In the genomic region with DNA sequence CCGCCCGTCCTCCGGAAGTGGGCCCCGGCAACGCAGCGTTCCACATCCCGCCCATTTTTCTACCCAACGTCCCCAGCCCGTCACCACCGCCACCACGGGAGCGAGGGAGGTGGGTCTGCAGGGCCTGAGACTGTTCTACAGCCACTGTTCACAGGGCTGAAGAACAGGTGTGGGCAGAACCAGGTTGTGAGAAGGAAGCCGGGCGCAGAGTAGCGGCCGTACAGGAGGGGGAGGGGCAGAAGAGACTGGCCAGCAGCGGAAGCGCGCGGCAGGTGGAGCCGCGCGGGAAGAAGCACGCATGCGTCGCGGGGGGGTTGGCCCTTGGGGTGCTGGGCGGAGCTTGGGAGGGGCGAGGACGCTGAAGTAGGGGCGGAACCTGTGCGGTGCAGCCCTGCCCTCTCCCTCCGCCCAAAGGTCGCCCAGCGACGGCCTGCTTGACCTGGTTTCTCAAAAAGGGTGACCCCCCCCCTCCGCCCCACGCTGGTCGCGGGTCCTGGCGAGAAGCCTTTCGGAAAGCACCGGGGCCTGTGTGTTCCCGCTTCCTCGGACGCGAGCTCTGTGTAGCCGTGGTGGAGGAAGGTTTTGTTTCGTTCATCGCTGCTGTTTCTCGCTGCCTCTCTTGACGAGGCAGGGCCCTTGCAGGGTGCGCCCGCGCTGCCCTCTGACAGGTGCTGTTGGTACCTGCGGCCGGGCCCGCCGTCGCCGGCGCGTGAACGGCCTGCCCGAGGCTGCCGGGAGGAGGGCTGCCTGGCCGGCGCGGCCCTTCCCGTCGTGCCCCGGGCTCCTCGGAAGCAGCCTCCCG, we compare ENCODE assay signal across 8 cellular contexts. TPM values are rescaled to one million over a fixed set of nuclear protein-coding genes. Genes with fewer than 3 reads are reported as not detected.
DNase-seq lines count a peak whose midpoint lies in the region; ATAC-seq and TF ChIP-seq lines count a peak whose summit lies in the region.

No MANE protein-coding gene starts in this region.

- peak; percentile 84 for ATAC-seq in GM23338
- peak; percentile 91 to 94 for ATAC-seq in natural killer cell treated with Interleukin-12 subunit alpha and Interleukin-12 subunit beta and Interleukin-15 and Interleukin-18, amount 100 ng/mL, for 72 hours

- peak overlapping the region; percentile 98 for H3K27ac Mint-ChIP-seq in GM23338
- peak overlapping the region; percentile 99 for H3K27ac Mint-ChIP-seq in activated T-helper 2 cell treated with anti-CD3 and anti-CD28 coated beads, Interferon-gamma antibody, Interleukin-2, Interleukin-4, amounts not matched to agents 10 μg/mL and 5 μg/mL and 100 μg/mL, durations not matched to agents 14 hours and 24 hours and 36 hours
- peak overlapping the region; percentile 73 to 79 for H3K27ac Mint-ChIP-seq in natural killer cell treated with Interleukin-12 subunit alpha and Interleukin-12 subunit beta and Interleukin-15 and Interleukin-18, amount 100 ng/mL, for 72 hours

- H4K20me1 ChIP-seq in GM23338 (replicated peaks; ENCODE audit: insufficient read depth), result no peaks in the 10 kb centered on the region
- H4K20me1 ChIP-seq in Karpas-422 (ENCODE audit: insufficient read depth, low read depth, low read length), result peaks cover 5% of the 10 kb centered on the region; the same call in 1 of the 2 replicates

- peak overlapping the region; percentile 100 for H3K27ac ChIP-seq in GM23338 (ENCODE audit: low read depth)
- peak overlapping the region; percentile 89 for H3K27ac ChIP-seq in Karpas-422 (ENCODE audit: low read length)

- H3K4me3 ChIP-seq in GM23338 (peak overlapping the region; percentile 95), Karpas-422 (ENCODE audit: low read length) (peak overlapping the region; percentile 93), fibroblast of mammary gland (ENCODE audit: control insufficient read depth, low read depth, low read length) (peak overlapping the region; percentile 86)

- H3K27me3 ChIP-seq in GM23338 (ENCODE audit: insufficient read depth), result no peaks in the 10 kb centered on the region
- no peaks in the 10 kb centered on the region for H3K27me3 ChIP-seq in Karpas-422 (ENCODE audit: low read length)

- H3K9me2 ChIP-seq in GM23338 (ENCODE audit: insufficient read depth) (no peaks in the 10 kb centered on the region), Karpas-422 (replicated peaks; ENCODE audit: insufficient read depth, low read length) (no peaks in the 10 kb centered on the region)

- H3K4me1 ChIP-seq in GM23338 (ENCODE audit: insufficient read depth), result peaks cover 29% of the 10 kb centered on the region
- peaks cover 48% of the 10 kb centered on the region for H3K4me1 ChIP-seq in Karpas-422 (ENCODE audit: low read length)

- H2AFZ ChIP-seq in GM23338 (peak overlapping the region; percentile 98), Karpas-422 (ENCODE audit: low read length) (peak overlapping the region; percentile 98; the same call in 1 of the 2 replicates)

- peaks cover 8% of the 10 kb centered on the region; the same call in 1 of the 2 replicates for H3F3A ChIP-seq in GM23338 (replicated peaks; ENCODE audit: low read depth)

- TF ChIP-seq CTCF in GM23338 (conservative IDR thresholded peaks at IDR 0.05; ENCODE audit: low read depth in 2 of 2), result no peak
- TF ChIP-seq CTCF in fibroblast of mammary gland (conservative IDR thresholded peaks at IDR 0.05; ENCODE audit: control insufficient read depth, insufficient read depth, low read depth, low read length), result no peak

- no peaks in the 10 kb centered on the region for H3K9me3 ChIP-seq in Karpas-422 (ENCODE audit: low read length)

- H3K4me2 ChIP-seq in GM23338 (peak overlapping the region; percentile 90), Karpas-422 (ENCODE audit: low read depth, low read length, poor library complexity, severe bottlenecking) (peak overlapping the region; percentile 100)

- intact Hi-C loops in activated T-helper 2 cell treated with anti-CD3 and anti-CD28 coated beads, Interferon-gamma antibody, Interleukin-2, Interleukin-4, amounts not matched to agents 10 μg/mL and 5 μg/mL and 100 μg/mL, durations not matched to agents 14 hours and 24 hours and 36 hours (cut with micrococcal nuclease), result loop anchor here (1.0 to 5.0 kb wide), 4 partner anchors 8 to 452 kb away; a partner anchor contains a TSS

- no peaks in the 10 kb centered on the region; the same call in 2 of the 3 replicates for H3K9me3 Mint-ChIP-seq in GM23338
- H3K9me3 Mint-ChIP-seq in activated T-helper 2 cell treated with anti-CD3 and anti-CD28 coated beads, Interferon-gamma antibody, Interleukin-2, Interleukin-4, amounts not matched to agents 10 μg/mL and 5 μg/mL and 100 μg/mL, durations not matched to agents 14 hours and 24 hours and 36 hours, result no peaks in the 10 kb centered on the region
- no peaks in the 10 kb centered on the region for H3K9me3 Mint-ChIP-seq in natural killer cell treated with Interleukin-12 subunit alpha and Interleukin-12 subunit beta and Interleukin-15 and Interleukin-18, amount 100 ng/mL, for 72 hours

- DNase-seq in EH (ENCODE audit: low read depth) (peak; percentile 94), GM23338 (ENCODE audit: low spot score) (peak; percentile 96), Karpas-422 (peak; percentile 98), RKO (ENCODE audit: low spot score) (peak; percentile 90), fibroblast of mammary gland (ENCODE audit: low read depth) (peak; percentile 90)
- DNase-seq in activated T-helper 2 cell treated with anti-CD3 and anti-CD28 coated beads, Interferon-gamma antibody, Interleukin-2, Interleukin-4, amounts not matched to agents 10 μg/mL and 5 μg/mL and 100 μg/mL, durations not matched to agents 14 hours and 24 hours and 36 hours (ENCODE audit: low spot score), result peak; percentile 92
- DNase-seq in natural killer cell treated with Interleukin-12 subunit alpha and Interleukin-12 subunit beta and Interleukin-15 and Interleukin-18, amount 100 ng/mL, for 72 hours (ENCODE audit: low spot score), result peak; percentile 97
- DNase-seq in stimulated activated naive CD4-positive, alpha-beta T cell treated with Interleukin-2 at 50 U/mL for 16 hours (lab: John Stamatoyannopoulos, UW), result peak; percentile 92

- peaks cover 58% of the 10 kb centered on the region for H3K4me1 Mint-ChIP-seq in GM23338
- H3K4me1 Mint-ChIP-seq in activated T-helper 2 cell treated with anti-CD3 and anti-CD28 coated beads, Interferon-gamma antibody, Interleukin-2, Interleukin-4, amounts not matched to agents 10 μg/mL and 5 μg/mL and 100 μg/mL, durations not matched to agents 14 hours and 24 hours and 36 hours (ENCODE audit: low read depth), result peaks cover 69% of the 10 kb centered on the region
- H3K4me1 Mint-ChIP-seq in natural killer cell treated with Interleukin-12 subunit alpha and Interleukin-12 subunit beta and Interleukin-15 and Interleukin-18, amount 100 ng/mL, for 72 hours (ENCODE audit: low read depth in 2 of 2), result peaks cover 56 to 59% of the 10 kb centered on the region in 2 donors

- H3K9ac ChIP-seq in Karpas-422 (ENCODE audit: low read length), result peak overlapping the region; percentile 97

- peak overlapping the region; percentile 72 for H3K4me3 Mint-ChIP-seq in GM23338
- H3K4me3 Mint-ChIP-seq in activated T-helper 2 cell treated with anti-CD3 and anti-CD28 coated beads, Interferon-gamma antibody, Interleukin-2, Interleukin-4, amounts not matched to agents 10 μg/mL and 5 μg/mL and 100 μg/mL, durations not matched to agents 14 hours and 24 hours and 36 hours (ENCODE audit: low read depth), result peak overlapping the region; percentile 79
- peak overlapping the region; percentile 91 for H3K4me3 Mint-ChIP-seq in natural killer cell treated with Interleukin-12 subunit alpha and Interleukin-12 subunit beta and Interleukin-15 and Interleukin-18, amount 100 ng/mL, for 72 hours

- H3K79me2 ChIP-seq in GM23338 (replicated peaks; ENCODE audit: insufficient read depth), result peaks cover 31% of the 10 kb centered on the region
- peaks cover 18% of the 10 kb centered on the region for H3K79me2 ChIP-seq in Karpas-422 (ENCODE audit: low read length)

- peaks cover 17% of the 10 kb centered on the region; the same call in 2 of the 3 replicates for H3K36me3 Mint-ChIP-seq in GM23338 (ENCODE audit: low read depth)
- H3K36me3 Mint-ChIP-seq in activated T-helper 2 cell treated with anti-CD3 and anti-CD28 coated beads, Interferon-gamma antibody, Interleukin-2, Interleukin-4, amounts not matched to agents 10 μg/mL and 5 μg/mL and 100 μg/mL, durations not matched to agents 14 hours and 24 hours and 36 hours (ENCODE audit: low read depth), result peaks cover 30% of the 10 kb centered on the region
- no peaks in the 10 kb centered on the region for H3K36me3 Mint-ChIP-seq in natural killer cell treated with Interleukin-12 subunit alpha and Interleukin-12 subunit beta and Interleukin-15 and Interleukin-18, amount 100 ng/mL, for 72 hours

- H3K27me3 Mint-ChIP-seq in GM23338 (ENCODE audit: insufficient read depth, low read depth, poor library complexity), result peaks cover 9% of the 10 kb centered on the region
- H3K27me3 Mint-ChIP-seq in activated T-helper 2 cell treated with anti-CD3 and anti-CD28 coated beads, Interferon-gamma antibody, Interleukin-2, Interleukin-4, amounts not matched to agents 10 μg/mL and 5 μg/mL and 100 μg/mL, durations not matched to agents 14 hours and 24 hours and 36 hours (ENCODE audit: low read depth), result no peaks in the 10 kb centered on the region
- H3K27me3 Mint-ChIP-seq in natural killer cell treated with Interleukin-12 subunit alpha and Interleukin-12 subunit beta and Interleukin-15 and Interleukin-18, amount 100 ng/mL, for 72 hours, result peaks cover 0 to 4% of the 10 kb centered on the region in 2 donors

- H3K36me3 ChIP-seq in GM23338 (ENCODE audit: insufficient read depth), result no peaks in the 10 kb centered on the region
- H3K36me3 ChIP-seq in Karpas-422 (ENCODE audit: insufficient read depth, low read length), result no peaks in the 10 kb centered on the region

TF ChIP-seq in GM23338, 12 proteins besides CTCF, POLR2A, EP300 and RAD21 (continues in another document):
- TF ChIP-seq POLR2AphosphoS5 (IDR thresholded peaks at IDR 0.05; ENCODE audit: low read depth), result peak; percentile 82

RNA-seq across cellular contexts. Expression of a gene that starts 7.8 kb away (rescaled TPM):
- 81.4 and 97.5 TPM in 2 replicates for total RNA-seq in GM23338 (2014; rRNA removed; shearing (Covaris generic))
- polyA plus RNA-seq in GM23338 (2016; fragmentation: Nextera tagmentation; extraction: Ambion mirVana), result 23.6 and 23.7 TPM in 2 replicates
- total RNA-seq in Karpas-422 (2014; rRNA removed; shearing (Covaris generic); ENCODE audit: low replicate concordance), result 28.6 and 42.8 TPM in 2 replicates
- 122 TPM in 2 replicates for total RNA-seq in activated T-helper 2 cell treated with anti-CD3 and anti-CD28 coated beads, Interferon-gamma antibody, Interleukin-2, Interleukin-4, amounts not matched to agents 10 μg/mL and 5 μg/mL and 100 μg/mL, durations not matched to agents 14 hours and 24 hours and 36 hours
- total RNA-seq in natural killer cell treated with Interleukin-12 subunit alpha and Interleukin-12 subunit beta and Interleukin-15 and Interleukin-18, amount 100 ng/mL, for 72 hours, result 100 to 1,000 TPM; 141 to 157 TPM

RNA-seq across cellular contexts. Expression of a gene that starts 50.7 kb away (rescaled TPM):
- 29.6 and 32.9 TPM in 2 replicates for total RNA-seq in GM23338 (2014; rRNA removed; shearing (Covaris generic))
- polyA plus RNA-seq in GM23338 (2016; fragmentation: Nextera tagmentation; extraction: Ambion mirVana), result 33.2 and 33.7 TPM in 2 replicates
- 52.5 and 53.2 TPM in 2 replicates for total RNA-seq in Karpas-422 (2014; rRNA removed; shearing (Covaris generic); ENCODE audit: low replicate concordance)
- 28.2 and 28.8 TPM in 2 replicates for total RNA-seq in activated T-helper 2 cell treated with anti-CD3 and anti-CD28 coated beads, Interferon-gamma antibody, Interleukin-2, Interleukin-4, amounts not matched to agents 10 μg/mL and 5 μg/mL and 100 μg/mL, durations not matched to agents 14 hours and 24 hours and 36 hours
- total RNA-seq in natural killer cell treated with Interleukin-12 subunit alpha and Interleukin-12 subunit beta and Interleukin-15 and Interleukin-18, amount 100 ng/mL, for 72 hours, result 10 to 100 TPM; 17.5 to 21.7 TPM

Comparison
In these comparisons a context has a peak if more than half of its experiments do, and no peak if none do; other contexts are left out.
1. Peak in every context shown above with its lines: DNase-seq, ATAC-seq, H3K4me3 ChIP-seq and H3K27ac ChIP-seq.